In genomic region chr16:19105891-19106624, GRCh38 we compare ENCODE assay signal across 26 cellular contexts. TPM values are rescaled to one million over a fixed set of nuclear protein-coding genes. Genes with fewer than 3 reads are reported as not detected.
A peak's percentile ranks its signal among the peaks of the same experiment; 100 is the strongest.
DNase-seq lines count a peak whose midpoint lies in the region; ATAC-seq lines count a peak whose summit lies in the region.
"Had no signal": no experiment of that assay in that cellular context is flagged by ENCODE, and none has a peak within 500 bp of the region (broad histone marks: within the 10 kb centered on the region; RNA-seq: fewer than 3 reads in every experiment).

No MANE protein-coding gene starts in this region.

- H3K9me3 ChIP-seq in Karpas-422 (ENCODE audit: low read length) = no peaks in the 10 kb centered on the region
- H3K9me3 ChIP-seq: A549, lower lobe of right lung, tibial artery had no signal

- H3K4me2 ChIP-seq in Karpas-422 (ENCODE audit: low read depth, low read length, poor library complexity, severe bottlenecking) = no peak overlapping the region
- H3K4me2 ChIP-seq: A549, smooth muscle cell had no signal

- H3K4me1 ChIP-seq in Karpas-422 (ENCODE audit: low read length) = no peaks in the 10 kb centered on the region
- H3K4me1 ChIP-seq: parathyroid adenoma had no signal

- no peaks in the 10 kb centered on the region for H4K20me1 ChIP-seq in Karpas-422 (ENCODE audit: insufficient read depth, low read depth, low read length)

- H3K9ac ChIP-seq in Karpas-422 (ENCODE audit: low read length) = no peak overlapping the region
- H3K9ac ChIP-seq: parathyroid adenoma had no signal

- no peak overlapping the region for H2AFZ ChIP-seq in Karpas-422 (ENCODE audit: low read length)
- H2AFZ ChIP-seq: parathyroid adenoma had no signal

- no peaks in the 10 kb centered on the region for H3K27me3 ChIP-seq in Karpas-422 (ENCODE audit: low read length)
- H3K27me3 ChIP-seq: dorsolateral prefrontal cortex had no signal

- no peak overlapping the region for H3K27ac ChIP-seq in Karpas-422 (ENCODE audit: low read length)
- H3K27ac ChIP-seq: lower lobe of right lung, parathyroid adenoma, SK-N-MC, tibial artery had no signal

- H3K4me3 ChIP-seq in Karpas-422 (ENCODE audit: low read length) = no peak overlapping the region
- H3K4me3 ChIP-seq: A549, dorsolateral prefrontal cortex, lower lobe of right lung, SK-N-MC, smooth muscle cell, tibial artery had no signal

- DNase-seq in AG08396 (ENCODE audit: low spot score) (peak; percentile 20), Karpas-422 (peak; percentile 16), amniotic epithelial cell (ENCODE audit: low read depth) (peak; percentile 29), left kidney (ENCODE audit: low read depth, low spot score) (peak; percentile 58), NOMO-1 treated with dmso at 0.1 percent for 144 hours (lab: John Stamatoyannopoulos, UW; ENCODE audit: unreplicated experiment) (no peak)
- DNase-seq: activated CD8-positive, alpha-beta memory T cell treated with anti-CD3 and anti-CD28 coated beads for 24 hours; activated effector memory CD4-positive, alpha-beta T cell treated with anti-CD3 and anti-CD28 coated beads, Interleukin-2, amount 50 U/mL, for 16 hours; activated naive CD8-positive, alpha-beta T cell treated with anti-CD3 and anti-CD28 coated beads, Interleukin-2, amount 10 ng/mL, durations not matched to agents 7 days and 5 days; DMS53; GDM1; HFFc6; lower lobe of right lung; NCI-H2029 treated with DMSO at 0.1 percent for 48 hours; NCI-H2227 treated with DMSO at 0.1 percent for 48 hours; NCI-H69; RPMI8226; stimulated activated CD4-positive, alpha-beta T cell treated with anti-CD3 and anti-CD28 coated beads, Interleukin-1b, Interleukin-23, amount 100 ng/mL, for 48 hours had no signal

- ATAC-seq in HG03460 (IDR thresholded peaks at IDR 0.05; ENCODE audit: unreplicated experiment) (no peak), HG03521 (IDR thresholded peaks at IDR 0.05; ENCODE audit: unreplicated experiment) (no peak), GM19463 (IDR thresholded peaks at IDR 0.05; ENCODE audit: unreplicated experiment) (no peak)
- ATAC-seq: A549 had no signal

- no peaks in the 10 kb centered on the region for H3K79me2 ChIP-seq in Karpas-422 (ENCODE audit: low read length)
- H3K79me2 ChIP-seq: parathyroid adenoma had no signal

- H3K36me3 ChIP-seq in Karpas-422 (ENCODE audit: insufficient read depth, low read length) = no peaks in the 10 kb centered on the region
- H3K36me3 ChIP-seq: lower lobe of right lung, tibial artery had no signal

- H3K9me2 ChIP-seq in Karpas-422 (replicated peaks; ENCODE audit: insufficient read depth, low read length) = no peaks in the 10 kb centered on the region

RNA-seq across cellular contexts. Expression of gene ITPRIPL2, which starts 7.7 kb away (rescaled TPM):
- total RNA-seq in Karpas-422 (2014; rRNA removed; shearing (Covaris generic); ENCODE audit: low replicate concordance) = not detected in 2 replicates

RNA-seq across cellular contexts. Expression of gene COQ7, which starts 38.6 kb away (rescaled TPM):
- 6.1 and 31.7 TPM in 2 replicates for total RNA-seq in Karpas-422 (2014; rRNA removed; shearing (Covaris generic); ENCODE audit: low replicate concordance)
